8 cellular contexts compared by ENCODE assay signal in the genomic region with DNA sequence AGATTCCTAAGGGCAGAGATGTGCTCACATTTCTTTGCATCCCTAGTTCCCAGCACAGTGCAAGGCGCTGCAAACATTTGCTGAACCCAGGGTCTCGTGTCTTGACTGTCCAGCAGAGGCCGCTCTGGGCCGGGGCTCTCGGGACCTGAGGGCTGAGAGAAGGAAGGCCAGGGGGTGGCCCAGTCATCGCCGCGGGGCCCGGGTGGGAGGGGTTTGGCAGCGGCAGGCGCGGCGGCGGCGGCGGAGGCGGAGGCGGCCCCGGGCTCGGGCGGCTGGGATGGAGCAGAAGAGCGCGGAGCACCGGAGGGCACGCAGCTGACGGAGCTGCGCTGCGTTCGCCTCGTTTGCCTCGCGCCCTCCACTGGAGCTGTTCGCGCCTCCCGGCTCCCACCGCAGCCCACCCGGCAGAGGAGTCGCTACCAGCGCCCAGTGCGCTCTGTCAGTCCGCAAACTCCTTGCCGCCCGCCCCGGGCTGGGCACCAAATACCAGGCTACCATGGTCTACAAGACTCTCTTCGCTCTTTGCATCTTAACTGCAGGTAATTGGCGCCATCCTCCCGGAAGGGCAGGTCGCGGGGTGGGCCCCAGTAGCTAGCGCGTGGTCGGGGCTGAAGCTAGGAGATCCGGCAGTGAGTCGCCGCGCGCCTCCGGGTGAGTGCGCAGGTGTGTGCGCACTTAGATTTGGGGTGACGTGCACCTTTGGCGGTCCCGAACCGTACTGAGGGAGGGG. TPM values are rescaled to one million over a fixed set of nuclear protein-coding genes. Genes with fewer than 3 reads are reported as not detected.
DNase-seq lines count a peak whose midpoint lies in the region; ATAC-seq, FAIRE-seq and TF ChIP-seq lines count a peak whose summit lies in the region.

A gene with protein sequence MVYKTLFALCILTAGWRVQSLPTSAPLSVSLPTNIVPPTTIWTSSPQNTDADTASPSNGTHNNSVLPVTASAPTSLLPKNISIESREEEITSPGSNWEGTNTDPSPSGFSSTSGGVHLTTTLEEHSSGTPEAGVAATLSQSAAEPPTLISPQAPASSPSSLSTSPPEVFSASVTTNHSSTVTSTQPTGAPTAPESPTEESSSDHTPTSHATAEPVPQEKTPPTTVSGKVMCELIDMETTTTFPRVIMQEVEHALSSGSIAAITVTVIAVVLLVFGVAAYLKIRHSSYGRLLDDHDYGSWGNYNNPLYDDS (plus strand): TSS at position 285 of the 730 bp plus-strand sequence. CDS start 212 bp downstream, at position 497.

- H3K4me3 ChIP-seq in AG04450 (ENCODE audit: low read depth, low read length) (peak within 1 kb of the TSS; percentile 55), WI38 (ENCODE audit: low read depth, low read length) (peak within 1 kb of the TSS; percentile 58)

- CTCF ChIA-PET in AG04450 (lab: Charles Lee): interaction anchor here (0.6 to 2.3 kb wide), 14 partner anchors 10 to 678 kb away, joined by 3 to 16 read pairs (median 4); no protein-coding TSS in a partner anchor

- peaks cover 6% of the 10 kb centered on the region; the same call in 1 of the 2 replicates for H3K9me3 ChIP-seq in AG04450 (ENCODE audit: control insufficient read depth, insufficient read depth, low read length)

- ATAC-seq in HG02884 (IDR thresholded peaks at IDR 0.05; ENCODE audit: unreplicated experiment) (peak; percentile 64), esophagus mucosa (peak; percentile 94)

- POLR2A ChIA-PET in AG04450 (lab: Yijun Ruan, JAX): no interaction called here

- peak; percentile 91 for FAIRE-seq in GM18507 (lab: Jason Lieb, UNC)

- TF ChIP-seq CTCF in AG04450 (IDR thresholded peaks at IDR 0.05; ENCODE audit: low read depth, low read length) (peak; percentile 70), WI38 (IDR thresholded peaks at IDR 0.05; ENCODE audit: low read depth, low read length) (peak; percentile 67)

- peak; percentile 16 for DNase-seq in AG04450 (ENCODE audit: low read depth, low spot score)
- peak; percentile 71 for DNase-seq in GM18507 (ENCODE audit: extremely low spot score, insufficient read length, low read depth)
- peak; percentile 51 to 89 for DNase-seq in NCI-H187 (lab: John Stamatoyannopoulos, UW)
- DNase-seq in mucosa of gallbladder (ENCODE audit: low spot score): peak; percentile 93
- peak; percentile 51 for DNase-seq in stromal cell of bone marrow (ENCODE audit: low read depth)

- H3K27ac ChIP-seq in AG04450 (ENCODE audit: low read depth, low read length): no peak within 1 kb of the TSS

- H3K27me3 ChIP-seq in AG04450 (ENCODE audit: control insufficient read depth, insufficient read depth, low read length): peaks cover 45% of the 10 kb centered on the region

RNA-seq across cellular contexts. Expression of the gene that starts here (rescaled TPM):
- 0.10 and 0.11 TPM in 2 replicates for polyA plus RNA-seq in AG04450 (2011; rRNA removed)
- polyA minus RNA-seq in AG04450 (2011; rRNA and poly(A)+ RNA removed): 0.14 TPM in 1 of 2 replicates, not detected in the other
- total RNA-seq in esophagus mucosa (1.8 TPM), mucosa of gallbladder (92.3 TPM)

Comparison
In these comparisons a context has a peak if more than half of its experiments do, and no peak if none do; other contexts are left out.
1. RNA of the gene that starts here (total RNA-seq): 92.3 TPM in mucosa of gallbladder (single experiment); 1.8 TPM in esophagus mucosa (single experiment); every median in the first group is over 10 times any median in the second.
2. Peak in DNase-seq and H3K4me3 ChIP-seq in AG04450; RNA of the gene not detected or under 1 TPM.
3. DNase-seq: peak in every context shown above with its lines; median percentile 93 in mucosa of gallbladder; 71 in GM18507; 70 in NCI-H187; 51 in stromal cell of bone marrow; 16 in AG04450.